17 cellular contexts compared by ENCODE assay signal in genomic region chr5:102738037-102738436, GRCh38. TPM values are rescaled to one million over a fixed set of nuclear protein-coding genes. Genes with fewer than 3 reads are reported as not detected.
DNase-seq lines count a peak whose midpoint lies in the region; ATAC-seq and TF ChIP-seq lines count a peak whose summit lies in the region.
"Had no signal": no experiment of that assay in that cellular context is flagged by ENCODE, and none has a peak within 500 bp of the region (broad histone marks: within the 10 kb centered on the region; RNA-seq: fewer than 3 reads in every experiment).

No MANE protein-coding gene starts in this region.

- H3K27ac ChIP-seq in osteoblast (ENCODE audit: low read depth, low read length): no peak overlapping the region
- H3K27ac ChIP-seq: C4-2B had no signal

- intact Hi-C loops in left colon (cut with DNase I, micrococcal nuclease): no loop called here

- H3K4me3 ChIP-seq in osteoblast (ENCODE audit: insufficient read depth, low read length): no peak overlapping the region
- H3K4me3 ChIP-seq: GM12878, GM23338 had no signal

- peak; percentile 20 for DNase-seq in NCI-H2171 treated with DMSO at 0.1 percent for 48 hours (lab: John Stamatoyannopoulos, UW)
- DNase-seq in NCI-H2171 (lab: John Stamatoyannopoulos, UW): no peak
- peak; percentile 87 for DNase-seq in NCI-H1694 treated with DMSO at 0.1 percent for 48 hours (lab: John Stamatoyannopoulos, UW)
- DNase-seq in NCI-H446 treated with DMSO at 0.1 percent for 48 hours (lab: John Stamatoyannopoulos, UW): peak; percentile 80
- no peak for DNase-seq in osteoblast (ENCODE audit: insufficient read length, low spot score, missing footprints)
- no peak for DNase-seq in amniotic stem cell (lab: John Stamatoyannopoulos, UW)
- DNase-seq in NCI-H146 treated with DMSO at 0.1 percent for 48 hours (lab: John Stamatoyannopoulos, UW; ENCODE audit: unreplicated experiment): no peak
- DNase-seq in left colon: no peak
- DNase-seq: BE2C; Caco-2; CD4-positive, alpha-beta memory T cell; DMS79; H7 had no signal

- H4K20me1 ChIP-seq in osteoblast (ENCODE audit: insufficient read depth, low read length): no peaks in the 10 kb centered on the region

- peak overlapping the region; percentile 7 for H3K4me2 ChIP-seq in osteoblast (ENCODE audit: insufficient read depth, low read length)
- H3K4me2 ChIP-seq: GM23338 had no signal

- H3K79me2 ChIP-seq in osteoblast (ENCODE audit: insufficient read depth, low read length): no peaks in the 10 kb centered on the region

- H3K36me3 ChIP-seq in osteoblast (ENCODE audit: insufficient read depth, low read length): no peaks in the 10 kb centered on the region
- H3K36me3 ChIP-seq: BE2C had no signal

- no peak for ATAC-seq in left colon
- ATAC-seq: GM12878, GM23338, HepG2 had no signal

- no peaks in the 10 kb centered on the region for H3K4me1 ChIP-seq in osteoblast (ENCODE audit: insufficient read depth, low read length)
- H3K4me1 ChIP-seq: Caco-2 had no signal

- H3K27me3 ChIP-seq in osteoblast (ENCODE audit: insufficient read depth, low read length): no peaks in the 10 kb centered on the region
- H3K27me3 ChIP-seq: BE2C had no signal

- TF ChIP-seq CTCF in osteoblast (IDR thresholded peaks at IDR 0.05; ENCODE audit: extremely low read depth, low read depth, low read length): no peak

- H2AFZ ChIP-seq in osteoblast (ENCODE audit: low read length): no peak overlapping the region
- H2AFZ ChIP-seq: GM23338 had no signal

- no peaks in the 10 kb centered on the region for H3K9me3 ChIP-seq in osteoblast (ENCODE audit: low read depth, low read length)
- H3K9me3 ChIP-seq: BE2C, Caco-2 had no signal

RNA-seq across cellular contexts. Expression of gene PAM, which starts 17.1 kb away (rescaled TPM):
- total RNA-seq in osteoblast: 248 and 254 TPM in 2 replicates
- total RNA-seq in left colon: 100 to 1,000 TPM in 1 of 2 donors, 10 to 100 TPM in 1; 71.4 to 107 TPM

Comparison
In these comparisons a context has a peak if more than half of its experiments do, and no peak if none do; other contexts are left out.
1. DNase-seq: peak in NCI-H2171 treated with DMSO at 0.1 percent for 48 hours (single experiment), NCI-H1694 treated with DMSO at 0.1 percent for 48 hours (single experiment) and NCI-H446 treated with DMSO at 0.1 percent for 48 hours (single experiment); none in NCI-H2171 (single experiment), osteoblast (single experiment), amniotic stem cell (single experiment), NCI-H146 treated with DMSO at 0.1 percent for 48 hours (single experiment) and left colon (0 of 2).